In the genomic region with DNA sequence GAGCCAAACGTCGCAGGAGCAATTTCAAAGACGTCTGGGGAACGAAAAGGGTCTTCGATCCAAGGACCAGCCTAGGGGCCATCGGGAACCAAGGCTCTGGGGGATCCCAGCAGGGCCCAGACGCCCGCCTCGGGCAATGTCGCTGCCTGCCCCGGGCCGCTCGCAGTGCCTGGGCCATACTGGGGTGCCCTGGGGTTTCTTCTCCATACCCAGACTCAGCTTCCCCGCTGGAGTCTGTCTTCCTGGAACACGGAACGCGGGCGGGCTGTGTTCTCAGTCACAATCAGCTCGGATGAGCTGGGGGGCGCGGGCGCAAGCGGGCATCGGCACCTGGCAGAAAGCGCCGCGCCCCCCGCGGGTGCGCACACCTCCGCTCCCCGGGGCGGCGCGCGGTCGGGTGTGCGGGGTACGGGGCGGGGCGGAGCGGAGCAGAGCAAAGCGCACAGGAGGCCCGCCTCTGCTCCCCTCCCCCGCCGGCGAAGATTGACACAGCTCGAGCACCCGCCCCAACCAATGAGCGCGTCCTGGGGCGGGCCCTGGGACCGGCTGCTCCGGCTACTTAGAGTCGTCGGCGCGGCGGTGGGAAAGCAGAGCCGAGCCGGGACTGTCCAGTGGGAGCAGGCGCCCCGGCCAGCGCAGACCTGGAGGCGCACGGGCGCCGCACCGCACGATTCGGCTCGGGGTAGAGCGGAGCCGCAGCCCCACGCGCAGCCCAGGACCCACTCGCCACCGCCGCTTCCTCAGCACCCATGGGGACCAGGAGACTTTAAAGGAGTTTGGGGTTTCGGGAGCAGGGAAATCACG, we compare ENCODE assay signal across 8 cellular contexts. TPM values are rescaled to one million over a fixed set of nuclear protein-coding genes. Genes with fewer than 3 reads are reported as not detected.
DNase-seq lines count a peak whose midpoint lies in the region; ATAC-seq and TF ChIP-seq lines count a peak whose summit lies in the region.

A gene with protein sequence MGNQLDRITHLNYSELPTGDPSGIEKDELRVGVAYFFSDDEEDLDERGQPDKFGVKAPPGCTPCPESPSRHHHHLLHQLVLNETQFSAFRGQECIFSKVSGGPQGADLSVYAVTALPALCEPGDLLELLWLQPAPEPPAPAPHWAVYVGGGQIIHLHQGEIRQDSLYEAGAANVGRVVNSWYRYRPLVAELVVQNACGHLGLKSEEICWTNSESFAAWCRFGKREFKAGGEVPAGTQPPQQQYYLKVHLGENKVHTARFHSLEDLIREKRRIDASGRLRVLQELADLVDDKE (plus strand): TSS at position 585 of the 804 bp plus-strand sequence. CDS start 1,263 bp downstream, outside the sequence.

- peak; percentile 92 for DNase-seq in BE2C
- DNase-seq in SHP77 (lab: John Stamatoyannopoulos, UW): peak; percentile 94 to 98
- peak; percentile 16 to 19 for DNase-seq in erythroblast (lab: John Stamatoyannopoulos, UW)
- peak; percentile 92 for DNase-seq in mesenteric fat pad (ENCODE audit: low spot score)
- peak; percentile 43 to 78 for DNase-seq in tibial artery

- no peak within 1 kb of the TSS for H3K9ac ChIP-seq in HUES64 (ENCODE audit: low read depth, low read length)

- TF ChIP-seq POLR2A in erythroblast (IDR thresholded peaks at IDR 0.05; ENCODE audit: low read length): no peak

- intact Hi-C loops in tibial artery (cut with DNase I; ENCODE audit: low total_unique reads): no loop called here

- H3K36me3 ChIP-seq in BE2C (no peaks in the 10 kb centered on the region), HUES64 (ENCODE audit: insufficient read depth, low read length) (no peaks in the 10 kb centered on the region), tibial artery (no peaks in the 10 kb centered on the region)

- H3K4me3 ChIP-seq in BE2C (ENCODE audit: low read depth, low read length) (peak within 1 kb of the TSS; percentile 50), HUES64 (ENCODE audit: low read length) (peak within 1 kb of the TSS; percentile 74), tibial artery (peak within 1 kb of the TSS; percentile 49 to 64)

- peaks cover 86% of the 10 kb centered on the region for H3K27me3 ChIP-seq in BE2C
- peaks cover 84% of the 10 kb centered on the region for H3K27me3 ChIP-seq in HUES64 (ENCODE audit: insufficient read depth, low read length)
- H3K27me3 ChIP-seq in tibial artery: peaks cover 0 to 46% of the 10 kb centered on the region in 2 donors

- H3K4me1 ChIP-seq in BE2C (no peaks in the 10 kb centered on the region), HUES64 (ENCODE audit: insufficient read depth, low read length) (peaks cover 9% of the 10 kb centered on the region), tibial artery (peaks cover 0 to 44% (median 29%) of the 10 kb centered on the region in 4 donors)

- H3K27ac ChIP-seq in HUES64 (ENCODE audit: low read depth, low read length) (no peak within 1 kb of the TSS), tibial artery (no peak within 1 kb of the TSS)

- TF ChIP-seq CTCF in BE2C (IDR thresholded peaks at IDR 0.05; ENCODE audit: low read depth, low read length) (no peak), tibial artery (IDR thresholded peaks at IDR 0.05) (no peak)

- H3K9me3 ChIP-seq in BE2C: no peaks in the 10 kb centered on the region; the same call in 1 of the 2 replicates
- H3K9me3 ChIP-seq in HUES64 (ENCODE audit: insufficient read depth, low read depth, low read length): no peaks in the 10 kb centered on the region
- no peaks in the 10 kb centered on the region for H3K9me3 ChIP-seq in tibial artery

- ATAC-seq in GM19324 (IDR thresholded peaks at IDR 0.05; ENCODE audit: low FRiP score, unreplicated experiment) (no peak), HG02798 (IDR thresholded peaks at IDR 0.05; ENCODE audit: poor library complexity, unreplicated experiment) (no peak)

- 1% methylated on average over 81 of the region's 81 CpGs for WGBS in HUES64

RNA-seq across cellular contexts. Expression of the gene that starts here (rescaled TPM):
- polyA plus RNA-seq in BE2C (2012; ENCODE audit: insufficient read depth, insufficient read length, low read depth): 0.19 TPM
- 0.95 TPM for polyA plus RNA-seq in HUES64 (2013, experiment 1 of 2)
- polyA plus RNA-seq in HUES64 (2013, experiment 2 of 2): 1.3 TPM
- total RNA-seq in mesenteric fat pad: 0.67 TPM

Comparison
In these comparisons a context has a peak if more than half of its experiments do, and no peak if none do; other contexts are left out.
1. Peak in DNase-seq in mesenteric fat pad; RNA of the gene not detected or under 1 TPM.
2. DNase-seq: peak in every context shown above with its lines; median percentile 96 in SHP77; 92 in BE2C; 92 in mesenteric fat pad; 60 in tibial artery; 18 in erythroblast.